8 cellular contexts compared by ENCODE assay signal in genomic region chr20:58179432-58180099, GRCh38. TPM values are rescaled to one million over a fixed set of nuclear protein-coding genes. Genes with fewer than 3 reads are reported as not detected.
DNase-seq lines count a peak whose midpoint lies in the region; ATAC-seq, FAIRE-seq and TF ChIP-seq lines count a peak whose summit lies in the region.

No MANE protein-coding gene starts in this region.

- no peaks in the 10 kb centered on the region for H3K36me3 Mint-ChIP-seq in activated naive CD8-positive, alpha-beta T cell treated with anti-CD3 and anti-CD28 coated beads, Interleukin-2, amount 10 ng/mL, durations not matched to agents 7 days and 5 days

- peak overlapping the region; percentile 70 for H3K4me3 Mint-ChIP-seq in activated naive CD8-positive, alpha-beta T cell treated with anti-CD3 and anti-CD28 coated beads, Interleukin-2, amount 10 ng/mL, durations not matched to agents 7 days and 5 days

- H3K4me3 ChIP-seq in HUES48 (ENCODE audit: low read depth, low read length) (peak overlapping the region; percentile 58), psoas muscle (peak overlapping the region; percentile 41)

- no peak overlapping the region for H3K9ac ChIP-seq in HUES48 (ENCODE audit: low read depth, low read length)

- TF ChIP-seq CTCF in psoas muscle (IDR thresholded peaks at IDR 0.05), result peak; percentile 99

- intact Hi-C loops in left cardiac atrium (cut with DNase I) (loop anchor here in 1 of 2 donors (2.0 to 10.0 kb wide), 2 partner anchors 525 to 555 kb away; partner anchors contain the start of gene ZBP1), psoas muscle (cut with DNase I) (loop anchor here (1.0 to 2.0 kb wide), 2 partner anchors 525 kb away; no protein-coding TSS in a partner anchor)

- H3K9me3 Mint-ChIP-seq in activated naive CD8-positive, alpha-beta T cell treated with anti-CD3 and anti-CD28 coated beads, Interleukin-2, amount 10 ng/mL, durations not matched to agents 7 days and 5 days, result peaks cover 1% of the 10 kb centered on the region

- no peak overlapping the region for H3K27ac Mint-ChIP-seq in activated naive CD8-positive, alpha-beta T cell treated with anti-CD3 and anti-CD28 coated beads, Interleukin-2, amount 10 ng/mL, durations not matched to agents 7 days and 5 days

- peak; percentile 89 for FAIRE-seq in urothelium cell line (lab: Jason Lieb, UNC)

- H3K27me3 Mint-ChIP-seq in activated naive CD8-positive, alpha-beta T cell treated with anti-CD3 and anti-CD28 coated beads, Interleukin-2, amount 10 ng/mL, durations not matched to agents 7 days and 5 days, result peaks cover 12% of the 10 kb centered on the region

- H3K9me3 ChIP-seq in HUES48 (ENCODE audit: control insufficient read depth, insufficient read depth, low read length), result peaks cover 4% of the 10 kb centered on the region; the same call in 1 of the 2 replicates
- H3K9me3 ChIP-seq in psoas muscle, result no peaks in the 10 kb centered on the region

- H3K4me1 ChIP-seq in HUES48 (ENCODE audit: control insufficient read depth, insufficient read depth, low read length) (peaks cover 8% of the 10 kb centered on the region; the same call in 1 of the 2 replicates), psoas muscle (no peaks in the 10 kb centered on the region)

- H3K36me3 ChIP-seq in HUES48 (ENCODE audit: control insufficient read depth, insufficient read depth, low read length) (no peaks in the 10 kb centered on the region), psoas muscle (ENCODE audit: insufficient read depth in 1 of 2, low read depth in 1 of 2) (no peaks in the 10 kb centered on the region)

- 2 to 3% (median 3%) methylated on average over 44 to 46 of the region's 46 CpGs for WGBS in psoas muscle, 3 donors

- POLR2A ChIA-PET in activated naive CD8-positive, alpha-beta T cell treated with anti-CD3 and anti-CD28 coated beads, Interleukin-2, amount 10 ng/mL, durations not matched to agents 7 days and 5 days (lab: Charles Lee), result no interaction called here

- H3K4me1 Mint-ChIP-seq in activated naive CD8-positive, alpha-beta T cell treated with anti-CD3 and anti-CD28 coated beads, Interleukin-2, amount 10 ng/mL, durations not matched to agents 7 days and 5 days, result peaks cover 5% of the 10 kb centered on the region

- ATAC-seq in activated naive CD8-positive, alpha-beta T cell treated with anti-CD3 and anti-CD28 coated beads, Interleukin-2, amount 10 ng/mL, durations not matched to agents 7 days and 5 days (ENCODE audit: low read depth), result peak; percentile 89
- ATAC-seq in left cardiac atrium, result peak; percentile 80 to 84
- peak; percentile 66 to 83 (median 72) for ATAC-seq in psoas muscle

- DNase-seq in GM03348 (ENCODE audit: low spot score), result peak; percentile 91
- peak; percentile 73 for DNase-seq in SW480 (ENCODE audit: low spot score)
- DNase-seq in activated naive CD8-positive, alpha-beta T cell treated with anti-CD3 and anti-CD28 coated beads, Interleukin-2, amount 10 ng/mL, durations not matched to agents 7 days and 5 days, result peak; percentile 89
- peak; percentile 59 for DNase-seq in left cardiac atrium
- peak; percentile 56 to 71 for DNase-seq in psoas muscle
- peak; percentile 92 for DNase-seq in urothelium cell line (ENCODE audit: low spot score)
- no peak for DNase-seq in A172 (ENCODE audit: low spot score)

- H3K27ac ChIP-seq in HUES48 (ENCODE audit: low read depth, low read length) (no peak overlapping the region), psoas muscle (no peak overlapping the region)

- H3K27me3 ChIP-seq in HUES48 (ENCODE audit: control insufficient read depth, insufficient read depth, low read length) (peaks cover 29% of the 10 kb centered on the region), psoas muscle (ENCODE audit: insufficient read depth in 3 of 3, low read length in 2 of 3) (peaks cover 0 to 12% (median 2%) of the 10 kb centered on the region in 3 donors)

RNA-seq across cellular contexts. Expression of gene ANKRD60, which starts 48.9 kb away (rescaled TPM):
- not detected for total RNA-seq in activated naive CD8-positive, alpha-beta T cell treated with anti-CD3 and anti-CD28 coated beads, Interleukin-2, amount 10 ng/mL, durations not matched to agents 7 days and 5 days
- total RNA-seq in left cardiac atrium (not detected), psoas muscle (not detected)
- polyA plus RNA-seq in psoas muscle, result not detected
- total RNA-seq in A172 (2014; rRNA removed; shearing (Covaris generic)), result not detected in 2 replicates
